In the genomic region with DNA sequence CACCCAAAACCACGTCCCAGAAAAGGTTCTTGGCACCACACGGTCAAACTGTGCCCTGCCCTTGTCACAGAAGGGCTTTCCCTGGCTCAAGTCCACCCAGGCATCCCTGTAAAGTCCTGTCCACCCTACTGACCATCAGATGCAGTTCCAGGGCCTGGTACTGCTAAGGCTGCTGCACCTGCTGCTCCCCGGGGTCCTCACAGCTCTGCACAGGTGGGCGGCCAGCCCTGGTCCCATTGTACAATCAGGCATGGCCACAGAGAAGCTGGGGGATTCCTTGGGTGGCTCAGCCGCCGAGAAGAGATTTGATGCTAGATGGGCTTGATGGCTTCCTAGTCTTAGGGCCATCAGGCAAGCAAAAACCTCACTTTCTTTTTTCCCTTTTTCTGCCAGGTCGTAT, we compare ENCODE assay signal across 24 cellular contexts.
"Had no signal": no experiment of that assay in that cellular context is flagged by ENCODE, and none has a peak within 500 bp of the region (broad histone marks: within the 10 kb centered on the region; RNA-seq: fewer than 3 reads in every experiment).

No MANE protein-coding gene starts in this region.

- ATAC-seq: K562, Panc1, PC-3, Right ventricle myocardium inferior, SK-N-SH treated with all-trans-retinoic acid at 6 μM for 48 hours had no signal

- H3K9me3 Mint-ChIP-seq: IgD-negative memory B cell had no signal

- DNase-seq: MV-4-11, NCI-H1048, NCI-H1105, NCI-H1417, NCI-H1436 treated with DMSO at 0.1 percent for 48 hours, NCI-H1694, NCI-H187 treated with DMSO at 0.1 percent for 48 hours, NCI-H2029 treated with DMSO at 0.1 percent for 48 hours, NCI-H2171 treated with DMSO at 0.1 percent for 48 hours, NCI-H2227 treated with DMSO at 0.1 percent for 48 hours, NCI-H524 treated with DMSO at 0.1 percent for 48 hours, NCI-H69, NCI-H774, PC-3, SHP77 treated with DMSO at 0.1 percent for 48 hours, SJCRH30 had no signal

- H3K27ac Mint-ChIP-seq: IgD-negative memory B cell had no signal

- H3K4me3 ChIP-seq: K562, SJCRH30 had no signal

- H3K27ac ChIP-seq: HL-60, RWPE1, SJCRH30 had no signal

- H3K36me3 ChIP-seq: SJCRH30 had no signal

- FAIRE-seq: HTR-8/SVneo, K562 had no signal

- H3K9me3 ChIP-seq: SJCRH30 had no signal

- H3K27me3 Mint-ChIP-seq: IgD-negative memory B cell had no signal

- H3K4me1 ChIP-seq: SJCRH30 had no signal

- H3K4me1 Mint-ChIP-seq: IgD-negative memory B cell had no signal

- H3K27me3 ChIP-seq: SJCRH30 had no signal

- H3K4me3 Mint-ChIP-seq: IgD-negative memory B cell had no signal
